Comparison of ENCODE assay signal across 8 cellular contexts in the genomic region with DNA sequence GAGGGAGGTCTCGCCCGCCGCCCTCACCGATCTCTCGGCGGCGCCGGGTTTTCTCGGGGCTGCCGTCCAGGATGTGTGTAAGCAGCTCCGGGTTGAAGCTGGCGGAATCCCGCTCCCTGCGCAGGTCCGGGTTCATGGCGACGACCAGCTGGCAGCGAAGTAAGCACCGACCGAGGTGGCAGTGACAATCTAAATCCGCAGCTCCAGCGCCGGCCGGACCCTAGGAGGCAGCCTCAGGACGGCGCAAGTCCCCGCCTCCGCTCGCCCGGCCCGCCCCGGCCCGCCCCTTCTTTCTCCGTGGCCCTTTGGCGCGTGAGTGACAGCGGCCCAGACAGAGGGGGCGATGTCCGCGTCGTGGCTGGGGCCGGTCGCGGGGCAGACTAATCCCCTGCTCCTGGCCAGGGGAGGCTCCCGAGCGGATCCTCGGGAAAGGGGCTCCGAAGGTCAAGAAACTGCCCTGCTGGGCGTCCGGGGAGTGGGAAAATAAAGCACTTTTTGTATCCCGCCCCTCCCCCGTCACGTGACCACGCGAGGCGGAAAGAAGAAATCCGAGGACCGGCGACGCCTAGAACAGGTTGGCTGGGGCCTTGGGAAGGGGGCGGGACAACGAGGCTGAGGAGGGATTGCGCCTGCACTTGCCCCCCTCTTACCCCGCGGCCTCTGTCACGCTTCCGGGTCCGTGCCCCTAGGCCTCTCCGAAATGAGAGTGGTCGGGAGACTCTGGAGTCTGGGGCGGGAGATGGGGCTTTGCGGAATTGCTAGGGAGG. TPM values are rescaled to one million over a fixed set of nuclear protein-coding genes. Genes with fewer than 3 reads are reported as not detected.
DNase-seq lines count a peak whose midpoint lies in the region; ATAC-seq and TF ChIP-seq lines count a peak whose summit lies in the region.

A gene (minus strand): TSS at position 229 of the 767 bp plus-strand sequence. CDS start 93 bp downstream, at position 136.
A gene with protein sequence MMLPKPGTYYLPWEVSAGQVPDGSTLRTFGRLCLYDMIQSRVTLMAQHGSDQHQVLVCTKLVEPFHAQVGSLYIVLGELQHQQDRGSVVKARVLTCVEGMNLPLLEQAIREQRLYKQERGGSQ (plus strand): TSS at position 303 of the 767 bp plus-strand sequence. CDS start 6,953 bp downstream, outside the sequence.

- H3K4me3 ChIP-seq in breast epithelium (peak within 1 kb of the TSS; percentile 69 to 89 (median 72)), iPS-18c (ENCODE audit: insufficient read depth, low read depth, low read length) (peak within 1 kb of the TSS; percentile 89), skin epidermis (peak within 1 kb of the TSS; percentile 52 to 91 (median 75))

- DNase-seq in ACHN: peak; percentile 98
- peak; percentile 99 for DNase-seq in NCI-H2196 treated with DMSO at 0.1 percent for 48 hours (lab: John Stamatoyannopoulos, UW; ENCODE audit: unreplicated experiment)
- peak; percentile 96 to 98 for DNase-seq in breast epithelium (ENCODE audit: low spot score in 2 of 2)

- H3K36me3 ChIP-seq in breast epithelium: no peaks in the 10 kb centered on the region

- intact Hi-C loops in breast epithelium (cut with DNase I; ENCODE audit: low total_unique reads): no loop called here

- in situ Hi-C loops in ACHN (cut with HindIII; ENCODE audit: low pct_ligation_motif_present, low pct_unique_long_range_greater_than_20kb, low sequenced_read_pairs): no loop called here

- H3K9me3 ChIP-seq in breast epithelium (no peaks in the 10 kb centered on the region), iPS-18c (ENCODE audit: control insufficient read depth, insufficient read depth, low read length) (no peaks in the 10 kb centered on the region)

- ATAC-seq in GM18868 (IDR thresholded peaks at IDR 0.05; ENCODE audit: unreplicated experiment): peak; percentile 90
- ATAC-seq in HG03108 (IDR thresholded peaks at IDR 0.05; ENCODE audit: unreplicated experiment): peak; percentile 95

- H3K4me1 ChIP-seq in breast epithelium: peaks cover 0 to 25% of the 10 kb centered on the region in 2 donors

- TF ChIP-seq POLR2A in breast epithelium (IDR thresholded peaks at IDR 0.05): peak; percentile 88

- H3K27me3 ChIP-seq in breast epithelium: no peaks in the 10 kb centered on the region

- peak within 1 kb of the TSS; percentile 98 for H3K27ac ChIP-seq in VCaP
- H3K27ac ChIP-seq in breast epithelium: peak within 1 kb of the TSS; percentile 99 to 100
- peak within 1 kb of the TSS; percentile 75 to 100 (median 99) for H3K27ac ChIP-seq in skin epidermis

- peak; percentile 55 for TF ChIP-seq CTCF in VCaP (conservative IDR thresholded peaks at IDR 0.05)
- peak; percentile 65 to 66 (median 65) for TF ChIP-seq CTCF in breast epithelium (IDR thresholded peaks at IDR 0.05)

RNA-seq across cellular contexts. Expression of the first gene that starts in this region (rescaled TPM):
- 100 to 1,000 TPM in 1 of 3 donors, 10 to 100 TPM in 2; 55.1 to 147 (median 55.3) TPM for total RNA-seq in breast epithelium

RNA-seq across cellular contexts. Expression of the second gene that starts in this region (rescaled TPM):
- total RNA-seq in breast epithelium: 10 to 100 TPM; 16.7 to 30.2 (median 26.8) TPM

Comparison
In these comparisons a context has a peak if more than half of its experiments do, and no peak if none do; other contexts are left out.
1. Peak in every context shown above with its lines: DNase-seq, ATAC-seq, H3K4me3 ChIP-seq and H3K27ac ChIP-seq.